ENCODE assay signal across 24 cellular contexts in genomic region chr6:31328355-31328960, GRCh38.
"Had no signal": no experiment of that assay in that cellular context is flagged by ENCODE, and none has a peak within 500 bp of the region (broad histone marks: within the 10 kb centered on the region; RNA-seq: fewer than 3 reads in every experiment).

No MANE protein-coding gene starts in this region.

- H3K4me3 Mint-ChIP-seq: activated CD4-positive, alpha-beta T cell treated with anti-CD3 and anti-CD28 coated beads, Interleukin-2, amount 10 ng/mL, durations not matched to agents 24 days and 14 days; activated CD8-positive, alpha-beta T cell treated with anti-CD3 and anti-CD28 coated beads for 36 hours; activated naive CD8-positive, alpha-beta T cell treated with anti-CD3 and anti-CD28 coated beads, Interleukin-2, amount 50 U/mL, for 24 hours; memory B cell; natural killer cell treated with Interleukin-12 subunit alpha and Interleukin-12 subunit beta and Interleukin-15 and Interleukin-18, amount 100 ng/mL, for 72 hours had no signal

- DNase-seq: activated CD4-positive, alpha-beta T cell treated with anti-CD3 and anti-CD28 coated beads, Interleukin-2, amount 10 ng/mL, durations not matched to agents 24 days and 14 days; activated CD8-positive, alpha-beta T cell treated with anti-CD3 and anti-CD28 coated beads for 36 hours; activated naive CD4-positive, alpha-beta T cell treated with Interleukin-2 at 50 U/mL for 16 hours; activated naive CD8-positive, alpha-beta T cell treated with anti-CD3 and anti-CD28 coated beads, Interleukin-2, amount 50 U/mL, for 24 hours; activated T-cell treated with anti-CD3 and anti-CD28 coated beads, Interleukin-2, amount 50 U/mL, for 1 hour; body of pancreas; caudate nucleus; dermis blood vessel endothelial cell; effector memory CD4-positive, alpha-beta T cell; esophagus squamous epithelium; foreskin fibroblast; heart right ventricle; left colon; ovary; psoas muscle; stimulated activated CD4-positive, alpha-beta T cell treated with anti-CD3 and anti-CD28 coated beads, Interleukin-4, amount 100 ng/mL, for 4 hours; transverse colon had no signal

- H3K4me1 ChIP-seq: body of pancreas, esophagus squamous epithelium, heart right ventricle, psoas muscle, right atrium auricular region, transverse colon had no signal

- FAIRE-seq: endothelial cell of umbilical vein, keratinocyte, urothelium cell line had no signal

- H3K27me3 ChIP-seq: body of pancreas, esophagus squamous epithelium, ovary, right atrium auricular region, transverse colon had no signal

- H3K36me3 ChIP-seq: esophagus squamous epithelium, heart right ventricle, neutrophil, ovary, right atrium auricular region, transverse colon had no signal

- H3K9me3 ChIP-seq: body of pancreas, esophagus squamous epithelium, neutrophil, ovary, psoas muscle, right atrium auricular region, transverse colon had no signal

- H3K27ac Mint-ChIP-seq: activated CD4-positive, alpha-beta T cell treated with anti-CD3 and anti-CD28 coated beads, Interleukin-2, amount 10 ng/mL, durations not matched to agents 24 days and 14 days; activated CD8-positive, alpha-beta T cell treated with anti-CD3 and anti-CD28 coated beads for 36 hours; activated naive CD8-positive, alpha-beta T cell treated with anti-CD3 and anti-CD28 coated beads, Interleukin-2, amount 50 U/mL, for 24 hours; memory B cell; natural killer cell treated with Interleukin-12 subunit alpha and Interleukin-12 subunit beta and Interleukin-15 and Interleukin-18, amount 100 ng/mL, for 72 hours had no signal

- H3K27ac ChIP-seq: body of pancreas, esophagus squamous epithelium, heart right ventricle, neutrophil, ovary, psoas muscle, right atrium auricular region, transverse colon had no signal

- H3K4me3 ChIP-seq: body of pancreas, esophagus squamous epithelium, heart right ventricle, ovary, psoas muscle, right atrium auricular region, transverse colon had no signal
